ENCODE assay signal across 8 cellular contexts in genomic region chr15:47987908-47988532, GRCh38.
DNase-seq lines count a peak whose midpoint lies in the region; ATAC-seq lines count a peak whose summit lies in the region.

No MANE protein-coding gene starts in this region.

- H3K4me1 Mint-ChIP-seq in activated naive CD8-positive, alpha-beta T cell treated with anti-CD3 and anti-CD28 coated beads for 36 hours, result no peaks in the 10 kb centered on the region
- H3K4me1 Mint-ChIP-seq in activated T-cell treated with anti-CD3 and anti-CD28 coated beads, Interleukin-2, amount 50 U/mL, for 4 hours (ENCODE audit: low read depth), result no peaks in the 10 kb centered on the region

- intact Hi-C loops in left cardiac atrium (cut with DNase I) (loop anchor here (2.0 to 10.0 kb wide), 6 partner anchors 279 to 791 kb away; no protein-coding TSS in a partner anchor), sciatic nerve (cut with DNase I) (no loop called here)

- peak; percentile 98 for ATAC-seq in GM19395 (IDR thresholded peaks at IDR 0.05; ENCODE audit: unreplicated experiment)
- peak; percentile 91 for ATAC-seq in HG03175 (IDR thresholded peaks at IDR 0.05; ENCODE audit: unreplicated experiment)
- ATAC-seq in left cardiac atrium, result peak; percentile 93 to 94
- ATAC-seq in sciatic nerve, result peak; percentile 96
- no peak for ATAC-seq in activated T-cell treated with anti-CD3 and anti-CD28 coated beads, Interleukin-2, amount 50 U/mL, for 4 hours

- no peaks in the 10 kb centered on the region for H3K36me3 Mint-ChIP-seq in activated naive CD8-positive, alpha-beta T cell treated with anti-CD3 and anti-CD28 coated beads for 36 hours
- no peaks in the 10 kb centered on the region for H3K36me3 Mint-ChIP-seq in activated T-cell treated with anti-CD3 and anti-CD28 coated beads, Interleukin-2, amount 50 U/mL, for 4 hours (ENCODE audit: insufficient read depth)

- no peak overlapping the region for H3K27ac Mint-ChIP-seq in activated naive CD8-positive, alpha-beta T cell treated with anti-CD3 and anti-CD28 coated beads for 36 hours

- DNase-seq in DMS79 (lab: John Stamatoyannopoulos, UW) (peak; percentile 11), NCI-H226 (peak; percentile 35), left cardiac atrium (no peak), sciatic nerve (ENCODE audit: low spot score) (no peak)
- peak; percentile 1 for DNase-seq in activated naive CD8-positive, alpha-beta T cell treated with anti-CD3 and anti-CD28 coated beads for 36 hours
- no peak for DNase-seq in activated T-cell treated with anti-CD3 and anti-CD28 coated beads, Interleukin-2, amount 50 U/mL, for 4 hours

- H3K9me3 Mint-ChIP-seq in activated naive CD8-positive, alpha-beta T cell treated with anti-CD3 and anti-CD28 coated beads for 36 hours, result no peaks in the 10 kb centered on the region
- H3K9me3 Mint-ChIP-seq in activated T-cell treated with anti-CD3 and anti-CD28 coated beads, Interleukin-2, amount 50 U/mL, for 4 hours, result no peaks in the 10 kb centered on the region

- peaks cover 4% of the 10 kb centered on the region for H3K27me3 Mint-ChIP-seq in activated naive CD8-positive, alpha-beta T cell treated with anti-CD3 and anti-CD28 coated beads for 36 hours
- no peaks in the 10 kb centered on the region for H3K27me3 Mint-ChIP-seq in activated T-cell treated with anti-CD3 and anti-CD28 coated beads, Interleukin-2, amount 50 U/mL, for 4 hours (ENCODE audit: low read depth)

- no peak overlapping the region for H3K4me3 Mint-ChIP-seq in activated naive CD8-positive, alpha-beta T cell treated with anti-CD3 and anti-CD28 coated beads for 36 hours
- H3K4me3 Mint-ChIP-seq in activated T-cell treated with anti-CD3 and anti-CD28 coated beads, Interleukin-2, amount 50 U/mL, for 4 hours, result no peak overlapping the region

Comparison
In these comparisons a context has a peak if more than half of its experiments do, and no peak if none do; other contexts are left out.
1. DNase-seq: peak in DMS79 (single experiment), NCI-H226 (single experiment) and activated naive CD8-positive, alpha-beta T cell treated with anti-CD3 and anti-CD28 coated beads for 36 hours (single experiment); none in left cardiac atrium (single experiment), sciatic nerve (single experiment) and activated T-cell treated with anti-CD3 and anti-CD28 coated beads, Interleukin-2, amount 50 U/mL, for 4 hours (single experiment).
2. ATAC-seq: peak in GM19395 (single experiment), HG03175 (single experiment), left cardiac atrium (2 of 2) and sciatic nerve (single experiment); none in activated T-cell treated with anti-CD3 and anti-CD28 coated beads, Interleukin-2, amount 50 U/mL, for 4 hours (0 of 2).